In the genomic region with DNA sequence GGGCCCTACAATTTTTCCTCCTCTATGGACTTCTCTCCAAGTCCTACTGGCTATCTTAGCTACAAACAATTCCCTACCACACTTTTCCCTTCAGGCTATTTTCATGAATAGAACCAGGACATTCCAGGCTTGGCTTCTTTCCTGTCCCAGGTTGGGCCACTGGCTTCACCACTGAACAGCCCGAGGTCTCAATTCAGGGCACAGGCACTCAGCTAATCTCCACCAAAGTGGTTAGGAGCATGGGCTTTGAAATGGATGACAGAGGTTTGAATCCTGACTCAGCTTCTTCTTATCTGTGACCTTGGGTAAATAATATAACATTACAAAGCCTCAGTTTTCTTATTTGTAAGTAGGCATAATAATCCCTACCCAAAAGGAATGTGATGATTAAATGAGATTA, we compare ENCODE assay signal across 14 cellular contexts.
"Had no signal": no experiment of that assay in that cellular context is flagged by ENCODE, and none has a peak within 500 bp of the region (broad histone marks: within the 10 kb centered on the region; RNA-seq: fewer than 3 reads in every experiment).

No MANE protein-coding gene starts in this region.

- H3K4me3 Mint-ChIP-seq: activated B cell treated with CpG ODN at 0.5 μM for 24 hours; activated T-cell treated with anti-CD3 and anti-CD28 coated beads, Interleukin-2, amount 50 U/mL, for 24 hours; mesothelial cell of epicardium; neural progenitor cell had no signal

- H3K27ac Mint-ChIP-seq: activated B cell treated with CpG ODN at 0.5 μM for 24 hours; activated naive CD4-positive, alpha-beta T cell treated with anti-CD3 and anti-CD28 coated beads, Interleukin-2, amount 50 U/mL, for 72 hours; activated T-cell treated with anti-CD3 and anti-CD28 coated beads, Interleukin-2, amount 50 U/mL, for 24 hours; mesothelial cell of epicardium; neural progenitor cell had no signal

- H3K4me1 Mint-ChIP-seq: activated B cell treated with CpG ODN at 0.5 μM for 24 hours, neural progenitor cell had no signal

- H3K36me3 Mint-ChIP-seq: activated naive CD4-positive, alpha-beta T cell treated with anti-CD3 and anti-CD28 coated beads, Interleukin-2, amount 50 U/mL, for 72 hours had no signal

- H3K9me3 Mint-ChIP-seq: activated B cell treated with CpG ODN at 0.5 μM for 24 hours; activated naive CD4-positive, alpha-beta T cell treated with anti-CD3 and anti-CD28 coated beads, Interleukin-2, amount 50 U/mL, for 72 hours; activated T-cell treated with anti-CD3 and anti-CD28 coated beads, Interleukin-2, amount 50 U/mL, for 24 hours had no signal

- DNase-seq: activated B cell treated with CpG ODN at 0.5 μM for 24 hours; activated CD4-positive, alpha-beta T cell treated with anti-CD3 and anti-CD28 coated beads, Interleukin-2, amount 50 U/mL, for 1 hour; activated effector memory CD4-positive, alpha-beta T cell treated with anti-CD3 and anti-CD28 coated beads, Interleukin-2, amount 50 U/mL, for 16 hours; activated T-cell treated with anti-CD3 and anti-CD28 coated beads, Interleukin-2, amount 50 U/mL, for 24 hours; aorta; gastrocnemius medialis; heart right ventricle; ovary; stimulated activated CD4-positive, alpha-beta T cell treated with anti-CD3 and anti-CD28 coated beads, Interleukin-2, amount 100 ng/mL, for 48 hours; stimulated activated naive CD4-positive, alpha-beta T cell treated with Interleukin-2 at 50 U/mL for 16 hours; T-helper 2 cell had no signal

- H3K27ac ChIP-seq: gastrocnemius medialis, heart right ventricle, neural progenitor cell, ovary had no signal

- H2AFZ ChIP-seq: neural progenitor cell had no signal

- H3K4me3 ChIP-seq: gastrocnemius medialis, heart right ventricle, neural progenitor cell, ovary had no signal

- H3K4me2 ChIP-seq: neural progenitor cell had no signal

- H3K9ac ChIP-seq: neural progenitor cell had no signal

- H3K9me3 ChIP-seq: gastrocnemius medialis, heart right ventricle, ovary had no signal

- H3K27me3 ChIP-seq: gastrocnemius medialis, heart right ventricle, neural progenitor cell, ovary had no signal

- H3K36me3 ChIP-seq: gastrocnemius medialis, neural progenitor cell, ovary had no signal

- H3K4me1 ChIP-seq: gastrocnemius medialis, neural progenitor cell had no signal

- H3K27me3 Mint-ChIP-seq: activated B cell treated with CpG ODN at 0.5 μM for 24 hours; activated T-cell treated with anti-CD3 and anti-CD28 coated beads, Interleukin-2, amount 50 U/mL, for 24 hours had no signal
